ENCODE assay signal across 39 cellular contexts in the genomic region with DNA sequence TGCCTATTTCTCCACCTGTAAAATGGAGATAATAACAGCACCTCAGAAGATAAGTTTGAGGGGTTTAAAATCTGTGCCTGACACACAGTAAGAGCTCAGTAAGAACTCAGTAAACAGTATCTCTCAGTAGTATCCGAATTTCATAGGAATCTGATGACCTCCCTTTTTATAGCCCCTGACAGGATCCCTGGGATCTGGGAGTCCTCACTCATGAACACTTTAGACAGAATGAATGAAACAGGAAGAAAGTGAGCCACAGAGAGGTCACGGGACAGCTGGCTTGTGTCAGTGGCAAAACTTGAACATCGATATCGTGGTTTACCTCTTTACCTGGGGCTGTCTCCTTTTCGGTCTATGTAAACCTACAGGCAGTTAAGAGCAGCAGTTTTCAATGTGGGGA. TPM values are rescaled to one million over a fixed set of nuclear protein-coding genes. Genes with fewer than 3 reads are reported as not detected.
"Had no signal": no experiment of that assay in that cellular context is flagged by ENCODE, and none has a peak within 500 bp of the region (broad histone marks: within the 10 kb centered on the region; RNA-seq: fewer than 3 reads in every experiment).

No MANE protein-coding gene starts in this region.

- H3K4me3 Mint-ChIP-seq: activated B cell treated with CpG ODN at 0.5 μM for 24 hours; activated CD4-positive, alpha-beta memory T cell treated with anti-CD3 and anti-CD28 coated beads for 36 hours; activated CD4-positive, alpha-beta T cell treated with anti-CD3 and anti-CD28 coated beads, Interleukin-2, amount 10 ng/mL, durations not matched to agents 24 days and 14 days; activated CD8-positive, alpha-beta T cell treated with anti-CD3 and anti-CD28 coated beads for 36 hours; activated naive CD4-positive, alpha-beta T cell treated with anti-CD3 and anti-CD28 coated beads for 36 hours; activated naive CD8-positive, alpha-beta T cell treated with anti-CD3 and anti-CD28 coated beads for 36 hours; activated T-cell treated with anti-CD3 and anti-CD28 coated beads, Interleukin-2, amount 50 U/mL, for 4 hours; activated T-cell treated with anti-CD3 and anti-CD28 coated beads, Interleukin-2, amount 50 U/mL, for 72 hours; activated T-helper 1 cell treated with anti-CD3 and anti-CD28 coated beads, Interleukin-12 subunit alpha, Interleukin-12 subunit beta, Interleukin-2, Interleukin-4 antibody, amounts not matched to agents 30 ng/mL and 10 ng/mL and 1 ng/mL, durations not matched to agents 14 hours and 24 hours and 36 hours; activated T-helper 17 cell treated with anti-CD3 and anti-CD28 coated beads, Interleukin-2, amount 50 U/mL, for 72 hours; central memory CD8-positive, alpha-beta T cell; T-helper 1 cell treated with Interleukin-12 subunit alpha and Interleukin-12 subunit beta and Interleukin-4 antibody, amounts not matched to agents 30 μg/mL and 1 μg/mL, for 36 hours; T-helper 2 cell treated with Interferon-gamma antibody and Interleukin-4, amounts not matched to agents 5 μg/mL and 100 μg/mL, for 36 hours had no signal

- H3K27ac Mint-ChIP-seq: activated B cell treated with CpG ODN at 0.5 μM for 24 hours; activated CD4-positive, alpha-beta memory T cell treated with anti-CD3 and anti-CD28 coated beads for 36 hours; activated CD4-positive, alpha-beta T cell treated with anti-CD3 and anti-CD28 coated beads, Interleukin-2, amount 10 ng/mL, durations not matched to agents 24 days and 14 days; activated CD8-positive, alpha-beta T cell treated with anti-CD3 and anti-CD28 coated beads for 36 hours; activated naive CD4-positive, alpha-beta T cell treated with anti-CD3 and anti-CD28 coated beads for 36 hours; activated naive CD4-positive, alpha-beta T cell treated with anti-CD3 and anti-CD28 coated beads, Interleukin-2, amount 50 U/mL, for 72 hours; activated naive CD8-positive, alpha-beta T cell treated with anti-CD3 and anti-CD28 coated beads for 36 hours; activated T-cell treated with anti-CD3 and anti-CD28 coated beads, Interleukin-2, amount 50 U/mL, for 72 hours; activated T-helper 1 cell treated with anti-CD3 and anti-CD28 coated beads, Interleukin-12 subunit alpha, Interleukin-12 subunit beta, Interleukin-2, Interleukin-4 antibody, amounts not matched to agents 30 ng/mL and 10 ng/mL and 1 ng/mL, durations not matched to agents 14 hours and 24 hours and 36 hours; activated T-helper 17 cell treated with anti-CD3 and anti-CD28 coated beads, Interleukin-2, amount 50 U/mL, for 72 hours; T-helper 1 cell treated with Interleukin-12 subunit alpha and Interleukin-12 subunit beta and Interleukin-4 antibody, amounts not matched to agents 30 μg/mL and 1 μg/mL, for 36 hours; T-helper 2 cell treated with Interferon-gamma antibody and Interleukin-4, amounts not matched to agents 5 μg/mL and 100 μg/mL, for 36 hours had no signal

- H3K4me1 Mint-ChIP-seq: activated B cell treated with CpG ODN at 0.5 μM for 24 hours; activated CD4-positive, alpha-beta T cell treated with anti-CD3 and anti-CD28 coated beads, Interleukin-2, amount 10 ng/mL, durations not matched to agents 24 days and 14 days; activated naive CD8-positive, alpha-beta T cell treated with anti-CD3 and anti-CD28 coated beads for 36 hours; activated T-helper 17 cell treated with anti-CD3 and anti-CD28 coated beads, Interleukin-2, amount 50 U/mL, for 72 hours; central memory CD8-positive, alpha-beta T cell had no signal

- H3K36me3 Mint-ChIP-seq: activated CD4-positive, alpha-beta memory T cell treated with anti-CD3 and anti-CD28 coated beads for 36 hours; activated naive CD4-positive, alpha-beta T cell treated with anti-CD3 and anti-CD28 coated beads, Interleukin-2, amount 50 U/mL, for 72 hours; activated naive CD8-positive, alpha-beta T cell treated with anti-CD3 and anti-CD28 coated beads for 36 hours had no signal

- H3K9me3 Mint-ChIP-seq: activated B cell treated with CpG ODN at 0.5 μM for 24 hours; activated naive CD8-positive, alpha-beta T cell treated with anti-CD3 and anti-CD28 coated beads for 36 hours; activated T-cell treated with anti-CD3 and anti-CD28 coated beads, Interleukin-2, amount 50 U/mL, for 4 hours; activated T-helper 1 cell treated with anti-CD3 and anti-CD28 coated beads, Interleukin-12 subunit alpha, Interleukin-12 subunit beta, Interleukin-2, Interleukin-4 antibody, amounts not matched to agents 30 ng/mL and 10 ng/mL and 1 ng/mL, durations not matched to agents 14 hours and 24 hours and 36 hours; T-helper 1 cell treated with Interleukin-12 subunit alpha and Interleukin-12 subunit beta and Interleukin-4 antibody, amounts not matched to agents 30 μg/mL and 1 μg/mL, for 36 hours; T-helper 2 cell treated with Interferon-gamma antibody and Interleukin-4, amounts not matched to agents 5 μg/mL and 100 μg/mL, for 36 hours had no signal

- H3K36me3 ChIP-seq: adrenal gland, brain microvascular endothelial cell, breast epithelium had no signal

- H3K27me3 Mint-ChIP-seq: activated B cell treated with CpG ODN at 0.5 μM for 24 hours; activated CD4-positive, alpha-beta memory T cell treated with anti-CD3 and anti-CD28 coated beads for 36 hours; activated CD4-positive, alpha-beta T cell treated with anti-CD3 and anti-CD28 coated beads, Interleukin-2, amount 10 ng/mL, durations not matched to agents 24 days and 14 days; activated CD8-positive, alpha-beta T cell treated with anti-CD3 and anti-CD28 coated beads for 36 hours; activated naive CD8-positive, alpha-beta T cell treated with anti-CD3 and anti-CD28 coated beads for 36 hours; central memory CD8-positive, alpha-beta T cell had no signal

- DNase-seq: activated B cell treated with CpG ODN at 0.5 μM for 24 hours; activated CD4-positive, alpha-beta memory T cell treated with anti-CD3 and anti-CD28 coated beads for 36 hours; activated CD4-positive, alpha-beta T cell treated with anti-CD3 and anti-CD28 coated beads for 4 hours; activated CD4-positive, alpha-beta T cell treated with anti-CD3 and anti-CD28 coated beads, Interleukin-2, amount 10 ng/mL, durations not matched to agents 24 days and 14 days; activated CD4-positive, alpha-beta T cell treated with anti-CD3 and anti-CD28 coated beads, Interleukin-2, amount 50 U/mL, for 1 hour; activated CD4-positive, alpha-beta T cell treated with anti-CD3 and anti-CD28 coated beads, Interleukin-2, amount 50 U/mL, for 4 hours; activated CD4-positive, CD25-positive, alpha-beta regulatory T cell treated with anti-CD3 and anti-CD28 coated beads, Interleukin-2, amount 50 U/mL, for 72 hours; activated CD8-positive, alpha-beta memory T cell treated with anti-CD3 and anti-CD28 coated beads, Interleukin-2, amount 50 U/mL, for 4 hours; activated CD8-positive, alpha-beta T cell treated with anti-CD3 and anti-CD28 coated beads for 36 hours; activated effector memory CD4-positive, alpha-beta T cell treated with anti-CD3 and anti-CD28 coated beads, Interleukin-2, amount 50 U/mL, for 16 hours; activated gamma-delta T cell treated with Interleukin-2 at 50 U/mL for 16 hours; activated naive CD4-positive, alpha-beta T cell; activated naive CD4-positive, alpha-beta T cell treated with anti-CD3 and anti-CD28 coated beads for 36 hours; activated naive CD4-positive, alpha-beta T cell treated with anti-CD3 and anti-CD28 coated beads, Interleukin-2, amount 50 U/mL, for 16 hours; activated naive CD8-positive, alpha-beta T cell treated with anti-CD3 and anti-CD28 coated beads for 36 hours; activated T-cell treated with anti-CD3 and anti-CD28 coated beads for 4 hours; activated T-cell treated with anti-CD3 and anti-CD28 coated beads, Interleukin-2, amount 50 U/mL, for 1 hour; activated T-cell treated with anti-CD3 and anti-CD28 coated beads, Interleukin-2, amount 50 U/mL, for 4 hours; activated T-cell treated with anti-CD3 and anti-CD28 coated beads, Interleukin-2, amount 50 U/mL, for 72 hours; adrenal gland; amniotic stem cell; aorta; body of pancreas; brain microvascular endothelial cell; caudate nucleus; cerebellar nuclear complex; T-helper 1 cell; T-helper 2 cell; T-helper 9 cell had no signal

- H3K27me3 ChIP-seq: adrenal gland, body of pancreas, brain microvascular endothelial cell, breast epithelium had no signal

- H3K9me3 ChIP-seq: adrenal gland, body of pancreas, breast epithelium had no signal

- H3K4me1 ChIP-seq: adrenal gland, body of pancreas, breast epithelium had no signal

- H3K27ac ChIP-seq: adrenal gland, body of pancreas, brain microvascular endothelial cell, breast epithelium, VCaP had no signal

- H3K4me3 ChIP-seq: adrenal gland, body of pancreas, breast epithelium had no signal

RNA-seq across cellular contexts. Expression of a gene that starts 51.2 kb away (rescaled TPM):
- total RNA-seq: activated B cell treated with CpG ODN at 0.5 μM for 24 hours; activated CD4-positive, alpha-beta memory T cell treated with anti-CD3 and anti-CD28 coated beads for 36 hours; activated CD4-positive, alpha-beta T cell treated with anti-CD3 and anti-CD28 coated beads, Interleukin-2, amount 10 ng/mL, durations not matched to agents 24 days and 14 days; activated CD8-positive, alpha-beta memory T cell treated with anti-CD3 and anti-CD28 coated beads for 36 hours; activated CD8-positive, alpha-beta T cell treated with anti-CD3 and anti-CD28 coated beads for 36 hours; activated naive CD4-positive, alpha-beta T cell treated with anti-CD3 and anti-CD28 coated beads for 36 hours; activated naive CD4-positive, alpha-beta T cell treated with anti-CD3 and anti-CD28 coated beads, Interleukin-2, amount 50 U/mL, for 72 hours; activated naive CD8-positive, alpha-beta T cell treated with anti-CD3 and anti-CD28 coated beads for 36 hours; activated T-cell treated with anti-CD3 and anti-CD28 coated beads, Interleukin-2, amount 50 U/mL, for 4 hours; activated T-cell treated with anti-CD3 and anti-CD28 coated beads, Interleukin-2, amount 50 U/mL, for 72 hours; activated T-helper 1 cell treated with anti-CD3 and anti-CD28 coated beads, Interleukin-12 subunit alpha, Interleukin-12 subunit beta, Interleukin-2, Interleukin-4 antibody, amounts not matched to agents 30 ng/mL and 10 ng/mL and 1 ng/mL, durations not matched to agents 14 hours and 24 hours and 36 hours; activated T-helper 17 cell treated with anti-CD3 and anti-CD28 coated beads, Interleukin-2, amount 50 U/mL, for 72 hours; adrenal gland; aorta; astrocyte; body of pancreas; breast epithelium had no signal
- polyA plus RNA-seq: aorta had no signal
